Comparison of ENCODE assay signal across 8 cellular contexts in genomic region chr10:6088721-6089333, GRCh38. TPM values are rescaled to one million over a fixed set of nuclear protein-coding genes. Genes with fewer than 3 reads are reported as not detected.
DNase-seq lines count a peak whose midpoint lies in the region; ATAC-seq, FAIRE-seq and TF ChIP-seq lines count a peak whose summit lies in the region.

RBM17 (plus strand) TSS chr10:6089034; CDS start chr10:6097066, 8,032 bp downstream.

- H3K27ac Mint-ChIP-seq in mesothelial cell of epicardium = peak within 1 kb of the TSS; percentile 97

- in situ Hi-C loops in endometrial microvascular endothelial cells (cut with HindIII; ENCODE audit: inconsistent ontology term, low pct_unique_long_range_greater_than_20kb, low sequenced_read_pairs) = loop anchor here (25.0 kb wide), 2 partner anchors 127 to 298 kb away; no protein-coding TSS in a partner anchor

- DNase-seq in D721Med (ENCODE audit: insufficient read length, low spot score) = peak; percentile 41
- peak; percentile 23 to 98 (median 92) for DNase-seq in HUDEP-2 (lab: John Stamatoyannopoulos, UW; ENCODE audit: unreplicated experiment in 76 of 76)
- DNase-seq in NOMO-1 treated with dmso at 0.1 percent for 144 hours (lab: John Stamatoyannopoulos, UW; ENCODE audit: unreplicated experiment) = peak; percentile 86
- DNase-seq in activated CD8-positive, alpha-beta memory T cell treated with anti-CD3 and anti-CD28 coated beads, Interleukin-2, amount 50 U/mL, for 24 hours (ENCODE audit: extremely low read depth) = peak; percentile 92
- peak; percentile 94 to 99 for DNase-seq in mesothelial cell of epicardium (ENCODE audit: low spot score in 2 of 2, unreplicated experiment in 2 of 2)
- peak; percentile 95 to 96 for DNase-seq in stimulated activated CD8-positive, alpha-beta memory T cell treated with anti-CD3 and anti-CD28 coated beads, Interleukin-15, amount 100 ng/mL, for 48 hours (ENCODE audit: low read depth in 2 of 2)

- peaks cover 7% of the 10 kb centered on the region for H3K27me3 Mint-ChIP-seq in mesothelial cell of epicardium (ENCODE audit: low read depth)

- peak within 1 kb of the TSS; percentile 82 for H3K4me3 Mint-ChIP-seq in mesothelial cell of epicardium

- H3K36me3 Mint-ChIP-seq in mesothelial cell of epicardium = no peaks in the 10 kb centered on the region

- peaks cover 46% of the 10 kb centered on the region for H3K4me1 Mint-ChIP-seq in mesothelial cell of epicardium

- FAIRE-seq in D721Med (lab: Jason Lieb, UNC) = no peak

- H3K9me3 Mint-ChIP-seq in mesothelial cell of epicardium = no peaks in the 10 kb centered on the region

- TF ChIP-seq CTCF in D721Med (IDR thresholded peaks at IDR 0.05; ENCODE audit: insufficient read depth, missing control alignments) (peak; percentile 100), mesothelial cell of epicardium (IDR thresholded peaks at IDR 0.05; ENCODE audit: unreplicated experiment) (peak; percentile 95)

- ATAC-seq in GM21381 (IDR thresholded peaks at IDR 0.05; ENCODE audit: unreplicated experiment) = peak; percentile 86

RNA-seq across cellular contexts. Expression of gene RBM17, which starts in this region (rescaled TPM):
- total RNA-seq in endometrial microvascular endothelial cells (ENCODE audit: inconsistent ontology term) (44.3 TPM), mesothelial cell of epicardium (108 to 115 TPM (median 112 TPM) in 3 replicates)

Comparison
In these comparisons a context has a peak if more than half of its experiments do, and no peak if none do; other contexts are left out.
1. Peak in every context shown above with its lines: DNase-seq and ATAC-seq.
2. DNase-seq: peak in every context shown above with its lines; median percentile 96 in mesothelial cell of epicardium; 96 in stimulated activated CD8-positive, alpha-beta memory T cell treated with anti-CD3 and anti-CD28 coated beads, Interleukin-15, amount 100 ng/mL, for 48 hours; 92 in HUDEP-2; 92 in activated CD8-positive, alpha-beta memory T cell treated with anti-CD3 and anti-CD28 coated beads, Interleukin-2, amount 50 U/mL, for 24 hours; 86 in NOMO-1 treated with dmso at 0.1 percent for 144 hours; 41 in D721Med.